In the genomic region with DNA sequence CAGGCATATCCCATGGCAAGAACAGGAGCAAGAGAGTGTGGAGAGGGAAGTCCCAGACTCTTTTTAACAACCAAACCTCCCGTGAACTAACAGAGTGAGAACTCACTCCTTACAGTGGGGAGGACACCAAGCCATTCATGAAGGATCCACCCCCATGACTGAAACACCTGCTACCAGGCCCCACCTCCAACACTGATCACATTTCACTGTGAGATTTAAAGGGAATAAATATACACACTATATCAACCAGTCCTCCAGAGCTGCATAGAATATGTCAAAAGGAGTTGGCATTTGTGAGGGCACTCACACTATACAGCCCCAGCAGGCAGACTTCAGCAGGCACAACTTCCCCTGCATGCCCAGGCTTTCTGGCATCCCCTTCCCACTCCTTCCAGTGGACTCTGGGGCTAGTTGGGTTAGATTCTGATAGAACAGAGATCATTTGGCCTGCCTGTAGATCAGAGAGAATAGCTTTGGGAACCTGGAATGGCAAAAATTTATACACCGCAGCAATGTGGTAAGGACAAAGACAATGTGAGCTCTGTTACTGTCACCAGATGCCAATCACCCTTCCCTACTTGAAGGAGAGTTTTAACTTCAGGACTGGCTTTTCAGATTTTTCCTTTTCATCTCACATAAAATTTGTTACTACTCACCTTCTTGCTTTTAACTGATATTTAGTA, we compare ENCODE assay signal across 18 cellular contexts.
"Had no signal": no experiment of that assay in that cellular context is flagged by ENCODE, and none has a peak within 500 bp of the region (broad histone marks: within the 10 kb centered on the region; RNA-seq: fewer than 3 reads in every experiment).

No MANE protein-coding gene starts in this region.

- H3K27me3 ChIP-seq: neutrophil, pancreas, thyroid gland had no signal

- H3K4me3 ChIP-seq: lower lobe of right lung, pancreas, thyroid gland had no signal

- H3K9me3 ChIP-seq: lower lobe of right lung, neutrophil, pancreas, thyroid gland had no signal

- H3K4me1 ChIP-seq: lower lobe of right lung, pancreas, thyroid gland had no signal

- H3K36me3 ChIP-seq: lower lobe of right lung, neutrophil, pancreas, thyroid gland had no signal

- DNase-seq: activated B cell treated with CpG ODN at 0.5 μM for 24 hours; activated CD4-positive, alpha-beta memory T cell treated with anti-CD3 and anti-CD28 coated beads, Interleukin-2, amount 10 ng/mL, durations not matched to agents 7 days and 5 days; activated CD4-positive, alpha-beta T cell treated with anti-CD3 and anti-CD28 coated beads for 4 hours; activated CD8-positive, alpha-beta memory T cell treated with anti-CD3 and anti-CD28 coated beads, Interleukin-2, amount 10 ng/mL, durations not matched to agents 7 days and 5 days; effector memory CD8-positive, alpha-beta T cell; foreskin fibroblast; glutamatergic neuron; hippocampal formation; left colon; lower lobe of right lung; natural killer cell; pancreas; stimulated activated CD4-positive, alpha-beta T cell treated with anti-CD3 and anti-CD28 coated beads, Interleukin-12 subunit alpha, Interleukin-12 subunit beta, amount 100 ng/mL, for 4 hours; stimulated activated CD4-positive, alpha-beta T cell treated with anti-CD3 and anti-CD28 coated beads, Interleukin-1b, Interleukin-23, amount 100 ng/mL, for 48 hours; stimulated activated CD8-positive, alpha-beta memory T cell treated with anti-CD3 and anti-CD28 coated beads, Interleukin-4, amount 100 ng/mL, for 48 hours; stimulated activated naive CD4-positive, alpha-beta T cell treated with Interleukin-2 at 50 U/mL for 16 hours; thyroid gland had no signal

- ATAC-seq: activated CD8-positive, alpha-beta memory T cell treated with anti-CD3 and anti-CD28 coated beads, Interleukin-2, amount 10 ng/mL, durations not matched to agents 7 days and 5 days; effector memory CD8-positive, alpha-beta T cell; left colon; natural killer cell; pancreas had no signal

- H3K27ac ChIP-seq: lower lobe of right lung, neutrophil, pancreas, thyroid gland had no signal
